13 cellular contexts compared by ENCODE assay signal in genomic region chr10:35005868-35006267, GRCh38.
DNase-seq lines count a peak whose midpoint lies in the region; ATAC-seq and TF ChIP-seq lines count a peak whose summit lies in the region.
"Had no signal": no experiment of that assay in that cellular context is flagged by ENCODE, and none has a peak within 500 bp of the region (broad histone marks: within the 10 kb centered on the region; RNA-seq: fewer than 3 reads in every experiment).

No MANE protein-coding gene starts in this region.

- H3K36me3 Mint-ChIP-seq in activated CD4-positive, alpha-beta memory T cell treated with anti-CD3 and anti-CD28 coated beads for 36 hours = peaks cover 7% of the 10 kb centered on the region

- H3K9me3 Mint-ChIP-seq in activated CD4-positive, alpha-beta memory T cell treated with anti-CD3 and anti-CD28 coated beads for 36 hours = no peaks in the 10 kb centered on the region
- H3K9me3 Mint-ChIP-seq: CD4-positive, alpha-beta T cell; WTC11 had no signal

- ATAC-seq in HG03280 (IDR thresholded peaks at IDR 0.05; ENCODE audit: unreplicated experiment) = no peak
- ATAC-seq: pancreas, WTC11 had no signal

- DNase-seq in AG04450 (ENCODE audit: low read depth, low spot score) = peak; percentile 81
- peak; percentile 99 for DNase-seq in HT1080 (ENCODE audit: low read depth)
- peak; percentile 96 to 99 for DNase-seq in SW 1271 (lab: John Stamatoyannopoulos, UW)
- DNase-seq in glomerular endothelial cell (ENCODE audit: extremely low read depth, low read depth, low spot score) = peak; percentile 42
- DNase-seq in activated CD4-positive, alpha-beta memory T cell treated with anti-CD3 and anti-CD28 coated beads for 36 hours = no peak
- DNase-seq in NCI-H2029 treated with DMSO at 0.1 percent for 48 hours (lab: John Stamatoyannopoulos, UW) = no peak
- DNase-seq in NCI-H510A treated with DMSO at 0.1 percent for 48 hours (lab: John Stamatoyannopoulos, UW) = no peak
- DNase-seq: activated effector memory CD4-positive, alpha-beta T cell treated with anti-CD3 and anti-CD28 coated beads, Interleukin-2, amount 50 U/mL, for 16 hours; CD4-positive, alpha-beta T cell; effector memory CD4-positive, alpha-beta T cell; pancreas had no signal

- no peak overlapping the region for H3K27ac Mint-ChIP-seq in activated CD4-positive, alpha-beta memory T cell treated with anti-CD3 and anti-CD28 coated beads for 36 hours
- H3K27ac Mint-ChIP-seq: CD4-positive, alpha-beta T cell; WTC11 had no signal

- no peak for TF ChIP-seq CTCF in AG04450 (IDR thresholded peaks at IDR 0.05; ENCODE audit: low read depth, low read length)

- H3K4me3 Mint-ChIP-seq in activated CD4-positive, alpha-beta memory T cell treated with anti-CD3 and anti-CD28 coated beads for 36 hours = no peak overlapping the region
- H3K4me3 Mint-ChIP-seq: CD4-positive, alpha-beta T cell; WTC11 had no signal

- CTCF ChIA-PET in AG04450 (lab: Charles Lee) = interaction anchor here (0.7 to 2.1 kb wide), 2 partner anchors 11 to 124 kb away, joined by 3 to 10 read pairs; no protein-coding TSS in a partner anchor
- CTCF ChIA-PET in activated CD4-positive, alpha-beta memory T cell treated with anti-CD3 and anti-CD28 coated beads for 36 hours (lab: Charles Lee) = no interaction called here

- POLR2A ChIA-PET in AG04450 (lab: Yijun Ruan, JAX) = no interaction called here
- POLR2A ChIA-PET in activated CD4-positive, alpha-beta memory T cell treated with anti-CD3 and anti-CD28 coated beads for 36 hours (lab: Charles Lee) = no interaction called here

- H3K4me1 Mint-ChIP-seq in activated CD4-positive, alpha-beta memory T cell treated with anti-CD3 and anti-CD28 coated beads for 36 hours (ENCODE audit: low read depth) = no peaks in the 10 kb centered on the region

- H3K9me3 ChIP-seq in AG04450 (ENCODE audit: control insufficient read depth, insufficient read depth, low read length) = no peaks in the 10 kb centered on the region
- H3K9me3 ChIP-seq: pancreas had no signal

- no peaks in the 10 kb centered on the region for H3K27me3 ChIP-seq in AG04450 (ENCODE audit: control insufficient read depth, insufficient read depth, low read length)
- H3K27me3 ChIP-seq: pancreas had no signal

- no peak overlapping the region for H3K4me3 ChIP-seq in AG04450 (ENCODE audit: low read depth, low read length)
- H3K4me3 ChIP-seq: pancreas had no signal

- no peaks in the 10 kb centered on the region for H3K27me3 Mint-ChIP-seq in activated CD4-positive, alpha-beta memory T cell treated with anti-CD3 and anti-CD28 coated beads for 36 hours
- H3K27me3 Mint-ChIP-seq: CD4-positive, alpha-beta T cell had no signal

- intact Hi-C loops in activated CD4-positive, alpha-beta memory T cell treated with anti-CD3 and anti-CD28 coated beads for 36 hours (cut with micrococcal nuclease) = no loop called here

- H3K27ac ChIP-seq in AG04450 (ENCODE audit: low read depth, low read length) = peak overlapping the region; percentile 72
- H3K27ac ChIP-seq: pancreas had no signal

Comparison
In these comparisons a context has a peak if more than half of its experiments do, and no peak if none do; other contexts are left out.
1. DNase-seq: peak in AG04450 (single experiment), HT1080 (single experiment), SW 1271 (2 of 2) and glomerular endothelial cell (single experiment); none in activated CD4-positive, alpha-beta memory T cell treated with anti-CD3 and anti-CD28 coated beads for 36 hours (single experiment), NCI-H2029 treated with DMSO at 0.1 percent for 48 hours (single experiment) and NCI-H510A treated with DMSO at 0.1 percent for 48 hours (single experiment).